In genomic region chr10:106708521-106708920, GRCh38 we compare ENCODE assay signal across 27 cellular contexts.
DNase-seq lines count a peak whose midpoint lies in the region; ATAC-seq and TF ChIP-seq lines count a peak whose summit lies in the region.
"Had no signal": no experiment of that assay in that cellular context is flagged by ENCODE, and none has a peak within 500 bp of the region (broad histone marks: within the 10 kb centered on the region; RNA-seq: fewer than 3 reads in every experiment).

No MANE protein-coding gene starts in this region.

- H3K9me3 Mint-ChIP-seq in GM23338 (peaks cover 5% of the 10 kb centered on the region; the same call in 1 of the 3 replicates), WTC11 (peaks cover 15% of the 10 kb centered on the region), HFFc6 (no peaks in the 10 kb centered on the region)
- H3K9me3 Mint-ChIP-seq: CD14-positive monocyte had no signal

- no peaks in the 10 kb centered on the region for H3F3A ChIP-seq in GM23338 (replicated peaks; ENCODE audit: low read depth)

- H3K4me2 ChIP-seq in GM23338 (peak overlapping the region; percentile 43), mesendoderm (ENCODE audit: low read length) (no peak overlapping the region)
- H3K4me2 ChIP-seq: SK-N-SH had no signal

- no peak overlapping the region for H4K5ac ChIP-seq in mesendoderm (ENCODE audit: low read length)

- ATAC-seq in GM23338 (peak; percentile 82), WTC11 (peak; percentile 77)
- ATAC-seq: HCT116, HepG2, PC-3 had no signal

- POLR2A ChIA-PET in WTC11 (lab: Charles Lee): interaction anchor here (0.6 kb wide), 1 partner anchor 772 kb away, joined by 4 read pairs; no protein-coding TSS in a partner anchor

- H3K4me3 Mint-ChIP-seq in GM23338 (peak overlapping the region; percentile 3; the same call in 1 of the 3 replicates), WTC11 (peak overlapping the region; percentile 18; the same call in 1 of the 2 replicates), HFFc6 (no peak overlapping the region)
- H3K4me3 Mint-ChIP-seq: CD14-positive monocyte; CD8-positive, alpha-beta memory T cell had no signal

- H3K27ac Mint-ChIP-seq in GM23338: peak overlapping the region; percentile 70; the same call in 1 of the 2 replicates
- H3K27ac Mint-ChIP-seq in WTC11: peak overlapping the region; percentile 89
- no peak overlapping the region for H3K27ac Mint-ChIP-seq in HFFc6
- H3K27ac Mint-ChIP-seq: CD14-positive monocyte; CD8-positive, alpha-beta memory T cell had no signal

- no peak overlapping the region for H3K18ac ChIP-seq in mesendoderm (ENCODE audit: low read length)

- no CpG with 5 or more reads among the region's 3 CpGs for WGBS in iPS DF 6.9 (ENCODE audit: insufficient coverage, insufficient read length)
- no CpG with 5 or more reads among the region's 3 CpGs for WGBS in mesendoderm (ENCODE audit: extremely low coverage, insufficient coverage, low lambda C conversion rate)

- no peaks in the 10 kb centered on the region for H4K20me1 ChIP-seq in GM23338 (replicated peaks; ENCODE audit: insufficient read depth)

- no peak overlapping the region for H3K4ac ChIP-seq in mesendoderm (ENCODE audit: low read depth, low read length)

- no peak overlapping the region for H3K56ac ChIP-seq in mesendoderm (ENCODE audit: low read length)

- peaks cover 7% of the 10 kb centered on the region; the same call in 1 of the 2 replicates for H3K9me2 ChIP-seq in GM23338 (ENCODE audit: insufficient read depth)
- H3K9me2 ChIP-seq: SK-N-SH had no signal

- intact Hi-C loops in cardiac septum (cut with DNase I): loop anchor here (10.0 kb wide), 1 partner anchor 1106 kb away; no protein-coding TSS in a partner anchor

- peak overlapping the region; percentile 2; the same call in 1 of the 2 replicates for H3K27ac ChIP-seq in GM23338 (ENCODE audit: low read depth)
- no peak overlapping the region for H3K27ac ChIP-seq in iPS DF 6.9 (ENCODE audit: low read length)
- no peak overlapping the region for H3K27ac ChIP-seq in mesendoderm (ENCODE audit: low read depth, low read length)
- H3K27ac ChIP-seq: HL-60 had no signal

- no peak overlapping the region for H3K23ac ChIP-seq in mesendoderm (ENCODE audit: low read length)

- H4K8ac ChIP-seq in mesendoderm (ENCODE audit: low read depth, low read length): no peak overlapping the region

- H3K36me3 Mint-ChIP-seq in GM23338 (ENCODE audit: low read depth) (peaks cover 9% of the 10 kb centered on the region), WTC11 (peaks cover 12% of the 10 kb centered on the region), HFFc6 (ENCODE audit: low read depth) (no peaks in the 10 kb centered on the region)
- H3K36me3 Mint-ChIP-seq: CD14-positive monocyte; CD8-positive, alpha-beta memory T cell had no signal

- H3K27me3 ChIP-seq in GM23338 (ENCODE audit: insufficient read depth): no peaks in the 10 kb centered on the region
- no peaks in the 10 kb centered on the region for H3K27me3 ChIP-seq in iPS DF 6.9 (ENCODE audit: control insufficient read depth, insufficient read depth, low read length)
- H3K27me3 ChIP-seq in mesendoderm (ENCODE audit: insufficient read depth, low read length, poor library complexity): no peaks in the 10 kb centered on the region
- H3K27me3 ChIP-seq: BE2C had no signal

- H3K4me1 Mint-ChIP-seq in GM23338: peaks cover 36% of the 10 kb centered on the region
- H3K4me1 Mint-ChIP-seq in WTC11: peaks cover 49% of the 10 kb centered on the region
- H3K4me1 Mint-ChIP-seq in HFFc6 (ENCODE audit: low read depth): peaks cover 9% of the 10 kb centered on the region; the same call in 1 of the 2 replicates
- H3K4me1 Mint-ChIP-seq: CD14-positive monocyte; CD8-positive, alpha-beta memory T cell had no signal

- H3K27me3 Mint-ChIP-seq in GM23338 (ENCODE audit: insufficient read depth, low read depth, poor library complexity) (no peaks in the 10 kb centered on the region), WTC11 (ENCODE audit: low read depth) (no peaks in the 10 kb centered on the region; the same call in 1 of the 2 replicates), HFFc6 (ENCODE audit: insufficient read depth) (no peaks in the 10 kb centered on the region; the same call in 1 of the 2 replicates)
- H3K27me3 Mint-ChIP-seq: CD8-positive, alpha-beta memory T cell had no signal

- H3K4me1 ChIP-seq in GM23338 (ENCODE audit: insufficient read depth) (peaks cover 30% of the 10 kb centered on the region), iPS DF 6.9 (ENCODE audit: control insufficient read depth, insufficient read depth, low read length) (peaks cover 4% of the 10 kb centered on the region; the same call in 1 of the 2 replicates), mesendoderm (ENCODE audit: control insufficient read depth, low read depth, low read length) (peaks cover 2% of the 10 kb centered on the region)

- H2AK5ac ChIP-seq in mesendoderm (ENCODE audit: low read length): no peak overlapping the region

- no peak overlapping the region for H2BK15ac ChIP-seq in mesendoderm (replicated peaks; ENCODE audit: low read depth)

- no peak overlapping the region for H2AFZ ChIP-seq in GM23338

- H2BK5ac ChIP-seq in mesendoderm (ENCODE audit: low read length): no peak overlapping the region

- H3K79me2 ChIP-seq in GM23338 (replicated peaks; ENCODE audit: insufficient read depth): no peaks in the 10 kb centered on the region
- H3K79me2 ChIP-seq in mesendoderm (ENCODE audit: control insufficient read depth, insufficient read depth, low read length): no peaks in the 10 kb centered on the region

- H3K36me3 ChIP-seq in GM23338 (ENCODE audit: insufficient read depth) (no peaks in the 10 kb centered on the region), iPS DF 6.9 (ENCODE audit: control insufficient read depth, insufficient read depth, low read length) (no peaks in the 10 kb centered on the region), mesendoderm (ENCODE audit: control insufficient read depth, insufficient read depth, low read length) (no peaks in the 10 kb centered on the region)
- H3K36me3 ChIP-seq: BE2C had no signal

- no peak overlapping the region for H3K4me3 ChIP-seq in GM23338
- H3K4me3 ChIP-seq in iPS DF 6.9 (ENCODE audit: low read length): no peak overlapping the region
- H3K4me3 ChIP-seq in mesendoderm (ENCODE audit: low read length): no peak overlapping the region

- H3K9me3 ChIP-seq in iPS DF 6.9 (ENCODE audit: control insufficient read depth, insufficient read depth, low read length): no peaks in the 10 kb centered on the region
- H3K9me3 ChIP-seq: BE2C, SK-N-SH had no signal

- H3K9ac ChIP-seq in mesendoderm (ENCODE audit: low read length): no peak overlapping the region
- H3K9ac ChIP-seq: SK-N-SH had no signal

- H3K79me1 ChIP-seq in mesendoderm (ENCODE audit: low read length): no peaks in the 10 kb centered on the region

- H2BK120ac ChIP-seq in mesendoderm (ENCODE audit: low read depth, low read length): no peak overlapping the region

- CTCF ChIA-PET in WTC11 (lab: Charles Lee): interaction anchor here (0.5 to 1.0 kb wide), 5 partner anchors 18 to 155 kb away, joined by 3 to 4 read pairs (median 3); no protein-coding TSS in a partner anchor

- no peak for TF ChIP-seq CTCF in GM23338 (conservative IDR thresholded peaks at IDR 0.05; ENCODE audit: low read depth in 2 of 2)
- no peak for TF ChIP-seq CTCF in WTC11 (IDR thresholded peaks at IDR 0.05)
- TF ChIP-seq CTCF in HFFc6 (IDR thresholded peaks at IDR 0.05): no peak

- DNase-seq in GM23338 (ENCODE audit: low spot score) (peak; percentile 70), WTC11 (ENCODE audit: low spot score) (peak; percentile 26), iPS DF 6.9 (ENCODE audit: low read depth, low spot score) (peak; percentile 37), mesendoderm (peak; percentile 45), HFFc6 (no peak), DMS79 (lab: John Stamatoyannopoulos, UW) (no peak), cardiac septum (ENCODE audit: low spot score) (no peak)
- DNase-seq in activated effector memory CD4-positive, alpha-beta T cell treated with Interleukin-2 at 50 U/mL for 16 hours: no peak
- DNase-seq: 8988T; ACHN; BE2C; CD8-positive, alpha-beta memory T cell; DMS 273 treated with DMSO at 0.1 percent for 48 hours; DMS79 treated with DMSO at 0.1 percent for 48 hours; Karpas-422; NCI-H1092 treated with DMSO at 0.1 percent for 48 hours; NCI-H1436; NCI-H187 treated with DMSO at 0.1 percent for 48 hours; NCI-H2107; NCI-H524; NCI-H748 treated with DMSO at 0.1 percent for 48 hours; PC-3; SK-N-SH had no signal

TF ChIP-seq in GM23338, 12 proteins besides CTCF, POLR2A, EP300 and RAD21 (continues in another document):
- no peak for TF ChIP-seq POLR2AphosphoS5 (IDR thresholded peaks at IDR 0.05; ENCODE audit: low read depth)
- TF ChIP-seq ZNF331 (CRISPR knock-in tag; IDR thresholded peaks at IDR 0.05; ENCODE audit: low read depth): no peak
- no peak for TF ChIP-seq JUNB (IDR thresholded peaks at IDR 0.05; ENCODE audit: unreplicated experiment)
- no peak for TF ChIP-seq CREB1 (CRISPR knock-in tag; IDR thresholded peaks at IDR 0.05; ENCODE audit: low read depth)

TF ChIP-seq in WTC11, 78 proteins besides CTCF, POLR2A, EP300 and RAD21:
- peak; percentile 62 for TF ChIP-seq ZNF423 (CRISPR knock-in tag; IDR thresholded peaks at IDR 0.05)
- peak; percentile 57; the same call in 1 of the 2 replicates for TF ChIP-seq FOXP4 (CRISPR knock-in tag; IDR thresholded peaks at IDR 0.05)
- no peak for TF ChIP-seq ERG (CRISPR knock-in tag; IDR thresholded peaks at IDR 0.05)
TF ChIP-seq in WTC11: peak in this region for 2.

Comparison
In these comparisons a context has a peak if more than half of its experiments do, and no peak if none do; other contexts are left out.
1. DNase-seq: peak in GM23338 (single experiment), WTC11 (single experiment), iPS DF 6.9 (single experiment) and mesendoderm (single experiment); none in HFFc6 (single experiment), DMS79 (single experiment), cardiac septum (single experiment) and activated effector memory CD4-positive, alpha-beta T cell treated with Interleukin-2 at 50 U/mL for 16 hours (single experiment).